ENCODE assay signal across 16 cellular contexts in the genomic region with DNA sequence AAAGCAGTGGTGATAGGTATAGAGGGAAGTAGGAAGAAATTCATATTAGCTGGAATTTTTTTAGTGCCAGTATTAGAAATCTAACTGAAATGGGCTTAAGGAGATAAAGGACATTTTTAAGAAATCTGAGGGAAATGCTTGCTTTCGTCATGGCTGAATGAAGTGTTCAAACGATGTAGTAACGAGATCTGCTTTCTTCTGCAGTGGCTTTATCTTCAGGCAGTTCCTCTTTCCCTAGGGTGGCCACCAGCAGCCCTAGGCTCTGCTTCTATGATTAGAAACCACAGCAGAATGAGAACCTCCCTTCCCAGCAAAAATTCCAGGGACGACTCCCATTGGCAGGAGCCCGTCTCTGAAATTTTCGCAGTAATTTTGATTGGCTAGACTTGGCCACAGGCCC.
"Had no signal": no experiment of that assay in that cellular context is flagged by ENCODE, and none has a peak within 500 bp of the region (broad histone marks: within the 10 kb centered on the region; RNA-seq: fewer than 3 reads in every experiment).

No MANE protein-coding gene starts in this region.

- H3K4me3 ChIP-seq: adrenal gland, colonic mucosa, tibial artery, vagina had no signal

- H3K4me3 Mint-ChIP-seq: activated B cell treated with CpG ODN at 0.5 μM for 24 hours; activated CD4-positive, alpha-beta T cell treated with anti-CD3 and anti-CD28 coated beads, Interleukin-2, amount 10 ng/mL, durations not matched to agents 7 days and 5 days; naive B cell had no signal

- H3K27ac Mint-ChIP-seq: activated B cell treated with CpG ODN at 0.5 μM for 24 hours; activated CD4-positive, alpha-beta T cell treated with anti-CD3 and anti-CD28 coated beads, Interleukin-2, amount 10 ng/mL, durations not matched to agents 7 days and 5 days; activated T-helper 2 cell treated with anti-CD3 and anti-CD28 coated beads, Interferon-gamma antibody, Interleukin-2, Interleukin-4, amounts not matched to agents 10 μg/mL and 5 μg/mL and 100 μg/mL, durations not matched to agents 14 hours and 24 hours and 36 hours; naive B cell had no signal

- H3K27me3 ChIP-seq: adrenal gland, colonic mucosa, neutrophil, tibial artery, vagina had no signal

- H3K36me3 Mint-ChIP-seq: naive B cell had no signal

- H3K9me3 Mint-ChIP-seq: activated B cell treated with CpG ODN at 0.5 μM for 24 hours; activated CD4-positive, alpha-beta T cell treated with anti-CD3 and anti-CD28 coated beads, Interleukin-2, amount 10 ng/mL, durations not matched to agents 7 days and 5 days; activated T-helper 2 cell treated with anti-CD3 and anti-CD28 coated beads, Interferon-gamma antibody, Interleukin-2, Interleukin-4, amounts not matched to agents 10 μg/mL and 5 μg/mL and 100 μg/mL, durations not matched to agents 14 hours and 24 hours and 36 hours had no signal

- DNase-seq: activated B cell treated with CpG ODN at 0.5 μM for 24 hours; activated CD4-positive, alpha-beta T cell treated with anti-CD3 and anti-CD28 coated beads, Interleukin-2, amount 10 ng/mL, durations not matched to agents 7 days and 5 days; activated naive CD4-positive, alpha-beta T cell treated with anti-CD3 and anti-CD28 coated beads, Interleukin-2, amount 50 U/mL, for 16 hours; adrenal gland; caudate nucleus; colonic mucosa; hypothalamus; midbrain; naive B cell; posterior cingulate gyrus; small intestine; T1000; tibial artery had no signal

- H3K4me1 Mint-ChIP-seq: activated B cell treated with CpG ODN at 0.5 μM for 24 hours; activated CD4-positive, alpha-beta T cell treated with anti-CD3 and anti-CD28 coated beads, Interleukin-2, amount 10 ng/mL, durations not matched to agents 7 days and 5 days; naive B cell had no signal

- H3K27me3 Mint-ChIP-seq: activated CD4-positive, alpha-beta T cell treated with anti-CD3 and anti-CD28 coated beads, Interleukin-2, amount 10 ng/mL, durations not matched to agents 7 days and 5 days had no signal

- H3K36me3 ChIP-seq: adrenal gland, colonic mucosa, neutrophil, tibial artery, vagina had no signal

- H3K27ac ChIP-seq: adrenal gland, colonic mucosa, neutrophil, tibial artery, vagina had no signal

- H3K9me3 ChIP-seq: adrenal gland, colonic mucosa, neutrophil, tibial artery, vagina had no signal

- H3K4me1 ChIP-seq: adrenal gland, colonic mucosa, tibial artery had no signal

- FAIRE-seq: small intestine had no signal
